ENCODE assay signal across 8 cellular contexts in genomic region chr21:38773108-38774061, GRCh38. TPM values are rescaled to one million over a fixed set of nuclear protein-coding genes. Genes with fewer than 3 reads are reported as not detected.
DNase-seq lines count a peak whose midpoint lies in the region; ATAC-seq and TF ChIP-seq lines count a peak whose summit lies in the region.

No MANE protein-coding gene starts in this region.

- H3F3A ChIP-seq in MM.1S (ENCODE audit: insufficient read depth, low read length): 0 out of 2 replicates have a peak, but pooled peaks cover under 1% of the 10 kb centered on the region

- CTCF ChIA-PET in HEK293 (lab: Yijun Ruan, JAX): interaction anchor here (0.5 to 1.0 kb wide), 3 partner anchors 13 to 365 kb away, joined by 3 read pairs; no protein-coding TSS in a partner anchor

- TF ChIP-seq CTCF in HEK293 (tag by site-specific recombination; IDR thresholded peaks at IDR 0.05) (no peak), lower lobe of right lung (IDR thresholded peaks at IDR 0.05) (no peak), MM.1S (IDR thresholded peaks at IDR 0.05; ENCODE audit: low read length) (no peak)

- H3K79me2 ChIP-seq in MM.1S (ENCODE audit: low read length): no peaks in the 10 kb centered on the region

- POLR2A ChIA-PET in HEK293 (lab: Yijun Ruan, JAX): interaction anchor here (1.2 kb wide), 1 partner anchor 14 kb away, joined by 3 read pairs; no protein-coding TSS in a partner anchor

- H3K27me3 ChIP-seq in lower lobe of right lung (ENCODE audit: low read depth) (no peaks in the 10 kb centered on the region), MM.1S (replicated peaks; ENCODE audit: insufficient read depth, low read length) (peaks cover 100% of the 10 kb centered on the region)

- intact Hi-C loops in lower lobe of right lung (cut with DNase I): no loop called here

- H3K27ac ChIP-seq in HEK293 (ENCODE audit: extremely low read depth, low read depth, low read length) (no peak overlapping the region), lower lobe of right lung (peak overlapping the region; percentile 33), MM.1S (ENCODE audit: low read length) (no peak overlapping the region)

- no peak overlapping the region for H3K4me3 ChIP-seq in HEK293 (ENCODE audit: low read depth, low read length)
- no peak overlapping the region for H3K4me3 ChIP-seq in lower lobe of right lung
- H3K4me3 ChIP-seq in MM.1S (ENCODE audit: low read length): no peak overlapping the region

- H2AFZ ChIP-seq in MM.1S (ENCODE audit: low read length): no peak overlapping the region

- no peaks in the 10 kb centered on the region for H3K9me2 ChIP-seq in MM.1S (replicated peaks; ENCODE audit: insufficient read depth, low read length)

- H3K4me2 ChIP-seq in MM.1S (ENCODE audit: low read depth, low read length): no peak overlapping the region

- DNase-seq in AG08396 (ENCODE audit: low spot score) (peak; percentile 75), astrocyte of the hippocampus (ENCODE audit: low read depth, low spot score) (peak; percentile 87), lower lobe of right lung (no peak), MM.1S (no peak)
- DNase-seq in activated effector memory CD4-positive, alpha-beta T cell treated with anti-CD3 and anti-CD28 coated beads, Interleukin-2, amount 50 U/mL, for 16 hours: no peak

- H3K36me3 ChIP-seq in HEK293 (ENCODE audit: control insufficient read depth in 2 of 2, insufficient read depth in 1 of 2, low read length in 2 of 2) (no peaks in the 10 kb centered on the region), lower lobe of right lung (no peaks in the 10 kb centered on the region), MM.1S (replicated peaks; ENCODE audit: insufficient read depth, low read length) (no peaks in the 10 kb centered on the region)

- H4K20me1 ChIP-seq in MM.1S (ENCODE audit: insufficient read depth, low read length): no peaks in the 10 kb centered on the region

- H3K9ac ChIP-seq in MM.1S (ENCODE audit: low read length): no peak overlapping the region

- H3K4me1 ChIP-seq in HEK293 (ENCODE audit: control insufficient read depth, insufficient read depth, low read length) (no peaks in the 10 kb centered on the region; the same call in 1 of the 2 replicates), lower lobe of right lung (peaks cover 13% of the 10 kb centered on the region), MM.1S (ENCODE audit: low read length) (peaks cover 4% of the 10 kb centered on the region; the same call in 1 of the 2 replicates)

- H3K9me3 ChIP-seq in HEK293 (ENCODE audit: control insufficient read depth, insufficient read depth, low read depth, low read length): no peaks in the 10 kb centered on the region
- no peaks in the 10 kb centered on the region for H3K9me3 ChIP-seq in lower lobe of right lung
- no peaks in the 10 kb centered on the region for H3K9me3 ChIP-seq in MM.1S (replicated peaks; ENCODE audit: insufficient read depth, low read length)

- ATAC-seq in lower lobe of right lung: peak; percentile 21 to 59
- ATAC-seq in HG02938 (IDR thresholded peaks at IDR 0.05; ENCODE audit: unreplicated experiment): no peak
- ATAC-seq in HG02981 (IDR thresholded peaks at IDR 0.05; ENCODE audit: unreplicated experiment): no peak

TF ChIP-seq in HEK293, 187 proteins besides CTCF, POLR2A, EP300 and RAD21 (continues in another document):
- no peak for TF ChIP-seq PRDM1 (tag by site-specific recombination; IDR thresholded peaks at IDR 0.05)
- TF ChIP-seq ZNF530 (tag by site-specific recombination; IDR thresholded peaks at IDR 0.05; ENCODE audit: low read depth): no peak
- no peak for TF ChIP-seq KLF10 (tag by site-specific recombination; IDR thresholded peaks at IDR 0.05)
- TF ChIP-seq ZNF184 (tag by site-specific recombination; IDR thresholded peaks at IDR 0.05): peak; percentile 91
- TF ChIP-seq ZNF121 (tag by site-specific recombination; IDR thresholded peaks at IDR 0.05): no peak
- no peak for TF ChIP-seq ZNF555 (tag by site-specific recombination; conservative IDR thresholded peaks at IDR 0.05)
- TF ChIP-seq ZBTB20 (tag by site-specific recombination; IDR thresholded peaks at IDR 0.05): peak; percentile 41; the same call in 1 of the 2 replicates
- no peak for TF ChIP-seq AEBP2 (tag by site-specific recombination; IDR thresholded peaks at IDR 0.05; ENCODE audit: borderline replicate concordance)
- TF ChIP-seq ZNF654 (tag by site-specific recombination; IDR thresholded peaks at IDR 0.05; ENCODE audit: low read depth): no peak
- no peak for TF ChIP-seq ZNF335 (tag by site-specific recombination; conservative IDR thresholded peaks at IDR 0.05)
- TF ChIP-seq ZNF664 (tag by site-specific recombination; IDR thresholded peaks at IDR 0.05): no peak
- TF ChIP-seq ZNF132 (tag by site-specific recombination; IDR thresholded peaks at IDR 0.05; ENCODE audit: borderline replicate concordance): peak; percentile 87; the same call in 1 of the 2 replicates
- peak; percentile 79 for TF ChIP-seq EGR2 (tag by site-specific recombination; IDR thresholded peaks at IDR 0.05; ENCODE audit: low read depth)
- no peak for TF ChIP-seq ZNF223 (tag by site-specific recombination; IDR thresholded peaks at IDR 0.05)
- no peak for TF ChIP-seq TSHZ1 (tag by site-specific recombination; IDR thresholded peaks at IDR 0.05; ENCODE audit: borderline replicate concordance)
- TF ChIP-seq TRIM28 (IDR thresholded peaks at IDR 0.05; ENCODE audit: borderline replicate concordance, low read length): no peak
- no peak for TF ChIP-seq KLF7 (tag by site-specific recombination; IDR thresholded peaks at IDR 0.05; ENCODE audit: borderline replicate concordance)
- TF ChIP-seq ZNF266 (tag by site-specific recombination; IDR thresholded peaks at IDR 0.05; ENCODE audit: low read depth): no peak
- TF ChIP-seq ZNF26 (tag by site-specific recombination; IDR thresholded peaks at IDR 0.05): no peak
- TF ChIP-seq PRDM6 (tag by site-specific recombination; IDR thresholded peaks at IDR 0.05): no peak
- TF ChIP-seq ZNF670 (tag by site-specific recombination; IDR thresholded peaks at IDR 0.05; ENCODE audit: low read depth): no peak

RNA-seq across cellular contexts. Expression of gene ETS2, which starts 32.3 kb away (rescaled TPM):
- total RNA-seq in lower lobe of right lung: 160 TPM

Comparison
In these comparisons a context has a peak if more than half of its experiments do, and no peak if none do; other contexts are left out.
1. DNase-seq: peak in AG08396 (single experiment) and astrocyte of the hippocampus (single experiment); none in lower lobe of right lung (single experiment), MM.1S (single experiment) and activated effector memory CD4-positive, alpha-beta T cell treated with anti-CD3 and anti-CD28 coated beads, Interleukin-2, amount 50 U/mL, for 16 hours (single experiment).
2. ATAC-seq: peak in lower lobe of right lung (2 of 2); none in HG02938 (single experiment) and HG02981 (single experiment).